In the genomic region with DNA sequence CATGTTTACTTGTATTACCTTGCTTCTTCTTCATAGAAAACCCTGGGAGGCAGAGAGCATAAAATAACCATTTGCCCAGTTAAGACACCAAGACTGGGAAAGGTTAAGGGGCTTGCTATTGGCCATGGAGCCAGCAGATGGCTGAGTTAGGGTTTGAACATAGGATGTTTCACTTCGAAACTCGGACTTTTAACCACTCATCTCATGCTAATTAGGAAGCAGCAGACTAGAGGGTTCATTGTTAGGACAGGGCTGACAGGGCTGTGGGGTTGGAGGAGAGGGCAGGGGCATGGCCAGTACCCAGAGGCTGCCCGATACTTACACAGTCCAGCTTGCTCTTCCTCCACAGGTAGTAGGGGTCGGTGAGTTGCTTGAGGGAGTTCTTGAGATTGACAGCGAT, we compare ENCODE assay signal across 24 cellular contexts. TPM values are rescaled to one million over a fixed set of nuclear protein-coding genes. Genes with fewer than 3 reads are reported as not detected.
A peak's percentile ranks its signal among the peaks of the same experiment; 100 is the strongest.
DNase-seq lines count a peak whose midpoint lies in the region; ATAC-seq lines count a peak whose summit lies in the region.
"Had no signal": no experiment of that assay in that cellular context is flagged by ENCODE, and none has a peak within 500 bp of the region (broad histone marks: within the 10 kb centered on the region; RNA-seq: fewer than 3 reads in every experiment).

No MANE protein-coding gene starts in this region.

- no peaks in the 10 kb centered on the region for H3K36me3 ChIP-seq in ACC112 (ENCODE audit: insufficient read depth, low read length)
- H3K36me3 ChIP-seq: left ventricle myocardium inferior, SJSA1, upper lobe of left lung had no signal

- peaks cover 19% of the 10 kb centered on the region for H3K4me1 ChIP-seq in ACC112 (ENCODE audit: control insufficient read depth, insufficient read depth, low read length, unreplicated experiment)
- H3K4me1 ChIP-seq: left ventricle myocardium inferior had no signal

- DNase-seq in M059J (ENCODE audit: low read depth) (peak; percentile 9), caudate nucleus (lab: John Stamatoyannopoulos, UW) (peak in 3 of 61 donors; percentile 18 to 36 (median 35)), midbrain (lab: John Stamatoyannopoulos, UW) (peak; percentile 25), HUDEP-2 (lab: John Stamatoyannopoulos, UW; ENCODE audit: unreplicated experiment in 76 of 76) (no peak), NCI-H1417 treated with DMSO at 0.1 percent for 48 hours (lab: John Stamatoyannopoulos, UW) (no peak)
- DNase-seq: activated B cell treated with CpG ODN at 0.5 μM for 24 hours; activated CD8-positive, alpha-beta memory T cell treated with anti-CD3 and anti-CD28 coated beads, Interleukin-2, amount 10 ng/mL, durations not matched to agents 7 days and 5 days; activated naive CD4-positive, alpha-beta T cell treated with anti-CD3 and anti-CD28 coated beads for 36 hours; activated T-cell treated with anti-CD3 and anti-CD28 coated beads, Interleukin-2, amount 50 U/mL, for 48 hours; H7; left ventricle myocardium inferior; naive thymus-derived CD8-positive, alpha-beta T cell; NCI-H187; NCI-H526 treated with DMSO at 0.1 percent for 48 hours; stimulated activated CD4-positive, alpha-beta T cell treated with anti-CD3 and anti-CD28 coated beads, Interleukin-1b, Interleukin-23, amount 100 ng/mL, for 48 hours; stimulated activated CD8-positive, alpha-beta memory T cell treated with anti-CD3 and anti-CD28 coated beads, Interleukin-4, amount 100 ng/mL, for 48 hours had no signal

- H3K27ac ChIP-seq in ACC112 (ENCODE audit: low read depth, low read length): peak overlapping the region; percentile 81
- peak overlapping the region; percentile 100 for H3K27ac ChIP-seq in caudate nucleus (ENCODE audit: low read depth, low read length)
- H3K27ac ChIP-seq: KMS-11, left ventricle myocardium inferior, skin epidermis, upper lobe of left lung had no signal

- no peak overlapping the region for H3K4me3 ChIP-seq in ACC112 (ENCODE audit: low read depth, low read length)
- H3K4me3 ChIP-seq: left ventricle myocardium inferior, SJSA1, skin epidermis, upper lobe of left lung had no signal

- no peaks in the 10 kb centered on the region for H3K27me3 ChIP-seq in ACC112 (ENCODE audit: insufficient read depth, low read length)
- H3K27me3 ChIP-seq: SJSA1, upper lobe of left lung had no signal

- ATAC-seq in HG02970 (IDR thresholded peaks at IDR 0.05; ENCODE audit: low FRiP score, unreplicated experiment) (no peak), GM18519 (IDR thresholded peaks at IDR 0.05; ENCODE audit: low FRiP score, unreplicated experiment) (no peak)
- ATAC-seq: activated CD8-positive, alpha-beta memory T cell treated with anti-CD3 and anti-CD28 coated beads, Interleukin-2, amount 10 ng/mL, durations not matched to agents 7 days and 5 days; naive thymus-derived CD8-positive, alpha-beta T cell had no signal

- no peaks in the 10 kb centered on the region for H3K79me2 ChIP-seq in ACC112 (ENCODE audit: control insufficient read depth, insufficient read depth, low read length, unreplicated experiment)

- H2AFZ ChIP-seq in ACC112 (ENCODE audit: low read length, unreplicated experiment): peak overlapping the region; percentile 8

RNA-seq across cellular contexts. Expression of a gene that starts 17.0 kb away (rescaled TPM):
- 0.07 TPM in 1 of 2 replicates, not detected in the other for total RNA-seq in M059J (2014; rRNA removed; shearing (Covaris generic))
- total RNA-seq: activated B cell treated with CpG ODN at 0.5 μM for 24 hours; activated CD8-positive, alpha-beta memory T cell treated with anti-CD3 and anti-CD28 coated beads, Interleukin-2, amount 10 ng/mL, durations not matched to agents 7 days and 5 days; activated naive CD4-positive, alpha-beta T cell treated with anti-CD3 and anti-CD28 coated beads for 36 hours; G401; H7; naive thymus-derived CD8-positive, alpha-beta T cell; SJSA1 had no signal

Comparison
In these comparisons a context has a peak if more than half of its experiments do, and no peak if none do; other contexts are left out.
1. DNase-seq: peak in M059J (single experiment) and midbrain (single experiment); none in HUDEP-2 (0 of 76) and NCI-H1417 treated with DMSO at 0.1 percent for 48 hours (single experiment).